9 cellular contexts compared by ENCODE assay signal in genomic region chr19:36140289-36141038, GRCh38. TPM values are rescaled to one million over a fixed set of nuclear protein-coding genes. Genes with fewer than 3 reads are reported as not detected.
DNase-seq lines count a peak whose midpoint lies in the region; ATAC-seq, FAIRE-seq and TF ChIP-seq lines count a peak whose summit lies in the region.
"Had no signal": no experiment of that assay in that cellular context is flagged by ENCODE, and none has a peak within 500 bp of the region (broad histone marks: within the 10 kb centered on the region; RNA-seq: fewer than 3 reads in every experiment).

No MANE protein-coding gene starts in this region.

- H3K4me1 Mint-ChIP-seq in Calu3 (ENCODE audit: low read depth, unreplicated experiment), result peaks cover 29% of the 10 kb centered on the region

- no peaks in the 10 kb centered on the region for H3K9me3 ChIP-seq in HepG2 (ENCODE audit: low read length)

- ATAC-seq in GM21515 (IDR thresholded peaks at IDR 0.05; ENCODE audit: unreplicated experiment), result peak; percentile 10
- peak; percentile 30 for ATAC-seq in HepG2

- peak overlapping the region; percentile 99 for H3K27ac ChIP-seq in VCaP
- H3K27ac ChIP-seq in HepG2 (ENCODE audit: extremely low read length, insufficient read depth, low read length), result peak overlapping the region; percentile 93

- H3K27ac Mint-ChIP-seq in Calu3 (ENCODE audit: unreplicated experiment), result peak overlapping the region; percentile 99

- peak overlapping the region; percentile 64 for H3K4me2 ChIP-seq in HepG2 (ENCODE audit: low read depth, low read length)

- intact Hi-C loops in Calu3 (cut with micrococcal nuclease; ENCODE audit: unreplicated experiment), result no loop called here
- intact Hi-C loops in HepG2 (cut with micrococcal nuclease; ENCODE audit: unreplicated experiment), result loop anchor here (1.0 to 2.0 kb wide), 2 partner anchors 14 to 24 kb away; no protein-coding TSS in a partner anchor

- no peaks in the 10 kb centered on the region for H3K27me3 Mint-ChIP-seq in Calu3 (ENCODE audit: unreplicated experiment)

- peaks cover 3% of the 10 kb centered on the region for H3K9me3 Mint-ChIP-seq in Calu3 (ENCODE audit: low read depth, unreplicated experiment)

- H3K36me3 ChIP-seq in HepG2 (replicated peaks in 1 of 2; ENCODE audit: control insufficient read depth in 1 of 2, insufficient read depth in 2 of 2, low read length in 2 of 2), result peaks cover 8 to 18% of the 10 kb centered on the region in 2 experiments

- in situ Hi-C loops in HepG2 (cut with HindIII; ENCODE audit: extremely low pct_ligation_motif_present, low pct_unique_long_range_greater_than_20kb), result no loop called here

- H3K4me3 ChIP-seq in HepG2 (replicated peaks in 1 of 3; ENCODE audit: insufficient read depth in 1 of 3, low read depth in 2 of 3, low read length in 3 of 3), result peak overlapping the region; percentile 79 to 100 (median 98)

- 0% methylated on average over 12 of the region's 32 CpGs for WGBS in HepG2 (ENCODE audit: low lambda C conversion rate)

- TF ChIP-seq CTCF in Calu3 (IDR thresholded peaks at IDR 0.05; ENCODE audit: unreplicated experiment) (no peak), VCaP (conservative IDR thresholded peaks at IDR 0.05) (no peak), HepG2 (CRISPR knock-in tag; IDR thresholded peaks at IDR 0.05) (no peak)

- peaks cover 16% of the 10 kb centered on the region for H3K79me2 ChIP-seq in HepG2 (ENCODE audit: insufficient read depth, low read length)

- no peak overlapping the region for H2AFZ ChIP-seq in HepG2 (ENCODE audit: low read length)

- peaks cover 8% of the 10 kb centered on the region for H4K20me1 ChIP-seq in HepG2 (ENCODE audit: insufficient read depth, low read length)

- no peak for FAIRE-seq in HepG2 (lab: Jason Lieb, UNC)

- peaks cover 81% of the 10 kb centered on the region for H3K36me3 Mint-ChIP-seq in Calu3 (ENCODE audit: insufficient read depth, unreplicated experiment)

- DNase-seq in Calu3 (peak; percentile 63), NCI-H2081 (lab: John Stamatoyannopoulos, UW) (peak; percentile 74 to 83), dermis blood vessel endothelial cell (peak; percentile 73), HepG2 (ENCODE audit: low spot score) (peak; percentile 53), amniotic stem cell (lab: John Stamatoyannopoulos, UW) (no peak)
- peak; percentile 11 for DNase-seq in stimulated activated CD8-positive, alpha-beta memory T cell treated with anti-CD3 and anti-CD28 coated beads, Interleukin-15, amount 100 ng/mL, for 1 hour (ENCODE audit: low read depth)

- no peak; a peak in 1 of 4 replicates for TF ChIP-seq POLR2A in HepG2 (IDR thresholded peaks at IDR 0.05; ENCODE audit: insufficient read depth in 1 of 2, low read depth in 2 of 2, low read length in 2 of 2)

- TF ChIP-seq RAD21 in HepG2 (CRISPR knock-in tag; IDR thresholded peaks at IDR 0.05), result no peak

- H3K9ac ChIP-seq in HepG2 (ENCODE audit: insufficient read depth, low read depth, low read length), result peak overlapping the region; percentile 99

- CTCF ChIA-PET in Calu3 (lab: Charles Lee), result interaction anchor here (1.5 kb wide), 1 partner anchor 13 kb away, joined by 9 read pairs; no protein-coding TSS in a partner anchor
- CTCF ChIA-PET in HepG2 (lab: Yijun Ruan, JAX; ENCODE audit: low intra/inter-chr PET ratio, low total read pairs), result no interaction called here

- POLR2A ChIA-PET in HepG2 (lab: Yijun Ruan, JAX), result interaction anchor here (0.7 to 2.0 kb wide), 7 partner anchors 12 to 1177 kb away, joined by 3 to 51 read pairs (median 5); partner anchors contain the start of genes POLR2I, TBCB, THAP8 and WDR62

- TF ChIP-seq EP300 in HepG2 (IDR thresholded peaks at IDR 0.05; ENCODE audit: low read depth in 2 of 2, low read length in 2 of 2) (no peak), HepG2 (CRISPR knock-in tag; IDR thresholded peaks at IDR 0.05; ENCODE audit: borderline replicate concordance) (no peak)

- H3K4me1 ChIP-seq in HepG2 (ENCODE audit: insufficient read depth, low read length), result peaks cover 24% of the 10 kb centered on the region

- H3K27me3 ChIP-seq in HepG2 (ENCODE audit: control insufficient read depth in 1 of 2, insufficient read depth in 2 of 2, low read length in 2 of 2), result no peaks in the 10 kb centered on the region; a peak in 1 of 5 replicates

- BruUV-seq in Calu3 (replicated peaks; lab: Mats Ljungman, UMichigan) (TSS peak; percentile 88), HepG2 (replicated peaks; lab: Mats Ljungman, UMichigan) (TSS peak; percentile 85)

- peak overlapping the region; percentile 95 for H3K4me3 Mint-ChIP-seq in Calu3 (ENCODE audit: low read depth, unreplicated experiment)

RNA-seq across cellular contexts. Expression of gene CAPNS1, which starts 0.6 kb away (rescaled TPM):
- total RNA-seq in Calu3 (2022) (823 and 894 TPM in 2 replicates), dermis blood vessel endothelial cell (314 and 443 TPM in 2 replicates), HepG2 (2016; rRNA removed; fragmentation: Illumina TruSeq; extraction: Trizol) (280 and 322 TPM in 2 replicates)
- 123 and 145 TPM in 2 replicates for total RNA-seq in HepG2 (2016; cell fraction: cytosol; rRNA removed; fragmentation: Illumina TruSeq; extraction: Trizol; ENCODE audit: low read depth)
- total RNA-seq in HepG2 (2016; cell fraction: insoluble cytoplasmic fraction; rRNA removed; fragmentation: Illumina TruSeq; extraction: Trizol), result 261 and 342 TPM in 2 replicates
- 152 and 172 TPM in 2 replicates for total RNA-seq in HepG2 (2016; cell fraction: membrane; rRNA removed; fragmentation: Illumina TruSeq; extraction: Trizol)
- 96.9 and 104 TPM in 2 replicates for total RNA-seq in HepG2 (2016; cell fraction: nucleus; rRNA removed; fragmentation: Illumina TruSeq; extraction: Trizol)
- polyA plus RNA-seq in HepG2 (2011; rRNA removed), result 526 and 533 TPM in 2 replicates
- 204 and 262 TPM in 2 replicates for polyA plus RNA-seq in HepG2 (2011; cell fraction: cytosol; rRNA removed)
- 119 and 132 TPM in 2 replicates for polyA plus RNA-seq in HepG2 (2011; cell fraction: nucleus; rRNA removed)
- polyA plus RNA-seq in HepG2 (2012), result 299 and 302 TPM in 2 replicates
- polyA plus RNA-seq in HepG2 (2016; cell fraction: cytosol; fragmentation: Illumina TruSeq; extraction: Trizol; ENCODE audit: low read depth), result 206 and 217 TPM in 2 replicates
- polyA plus RNA-seq in HepG2 (2016; cell fraction: insoluble cytoplasmic fraction; fragmentation: Illumina TruSeq; extraction: Trizol; ENCODE audit: low read depth), result 455 and 533 TPM in 2 replicates
- polyA plus RNA-seq in HepG2 (2016; cell fraction: membrane; fragmentation: Illumina TruSeq; extraction: Trizol; ENCODE audit: low read depth), result 241 and 270 TPM in 2 replicates
- polyA plus RNA-seq in HepG2 (2016; cell fraction: nucleus; fragmentation: Illumina TruSeq; extraction: Trizol; ENCODE audit: insufficient read depth, low read depth), result 326 and 330 TPM in 2 replicates
- polyA minus RNA-seq in HepG2 (2011; rRNA and poly(A)+ RNA removed; ENCODE audit: low replicate concordance), result 458 and 714 TPM in 2 replicates
- polyA minus RNA-seq in HepG2 (2011; cell fraction: cytosol; rRNA and poly(A)+ RNA removed), result 195 and 198 TPM in 2 replicates
- polyA minus RNA-seq in HepG2 (2011; cell fraction: nucleus; rRNA and poly(A)+ RNA removed), result 43.9 and 66.4 TPM in 2 replicates

RNA-seq across cellular contexts. Expression of gene COX7A1, which starts 11.8 kb away (rescaled TPM):
- total RNA-seq in Calu3 (2022), result not detected in 2 replicates
- 7.1 and 24.0 TPM in 2 replicates for total RNA-seq in dermis blood vessel endothelial cell
- not detected in 2 replicates for total RNA-seq in HepG2 (2016; rRNA removed; fragmentation: Illumina TruSeq; extraction: Trizol)
- total RNA-seq in HepG2 (2016; cell fraction: cytosol; rRNA removed; fragmentation: Illumina TruSeq; extraction: Trizol; ENCODE audit: low read depth), result not detected in 2 replicates
- total RNA-seq in HepG2 (2016; cell fraction: insoluble cytoplasmic fraction; rRNA removed; fragmentation: Illumina TruSeq; extraction: Trizol), result not detected in 2 replicates
- total RNA-seq in HepG2 (2016; cell fraction: membrane; rRNA removed; fragmentation: Illumina TruSeq; extraction: Trizol), result not detected in 2 replicates
- total RNA-seq in HepG2 (2016; cell fraction: nucleus; rRNA removed; fragmentation: Illumina TruSeq; extraction: Trizol), result not detected in 2 replicates
- polyA plus RNA-seq in HepG2 (2011; rRNA removed), result not detected in 2 replicates
- polyA plus RNA-seq in HepG2 (2011; cell fraction: cytosol; rRNA removed), result not detected in 2 replicates
- not detected in 2 replicates for polyA plus RNA-seq in HepG2 (2011; cell fraction: nucleus; rRNA removed)
- polyA plus RNA-seq in HepG2 (2012), result not detected in 2 replicates
- polyA plus RNA-seq in HepG2 (2016; cell fraction: cytosol; fragmentation: Illumina TruSeq; extraction: Trizol; ENCODE audit: low read depth), result not detected in 2 replicates
- not detected in 2 replicates for polyA plus RNA-seq in HepG2 (2016; cell fraction: insoluble cytoplasmic fraction; fragmentation: Illumina TruSeq; extraction: Trizol; ENCODE audit: low read depth)
- polyA plus RNA-seq in HepG2 (2016; cell fraction: membrane; fragmentation: Illumina TruSeq; extraction: Trizol; ENCODE audit: low read depth), result not detected in 2 replicates
- not detected in 2 replicates for polyA plus RNA-seq in HepG2 (2016; cell fraction: nucleus; fragmentation: Illumina TruSeq; extraction: Trizol; ENCODE audit: insufficient read depth, low read depth)
- polyA minus RNA-seq in HepG2 (2011; rRNA and poly(A)+ RNA removed; ENCODE audit: low replicate concordance), result not detected in 2 replicates
- polyA minus RNA-seq in HepG2 (2011; cell fraction: cytosol; rRNA and poly(A)+ RNA removed), result not detected in 2 replicates
- polyA minus RNA-seq in HepG2 (2011; cell fraction: nucleus; rRNA and poly(A)+ RNA removed), result not detected in 2 replicates
- total RNA-seq: activated CD8-positive, alpha-beta memory T cell treated with anti-CD3 and anti-CD28 coated beads for 36 hours had no signal

RNA-seq across cellular contexts. Expression of gene TBCB, which starts 25.2 kb away (rescaled TPM):
- total RNA-seq in Calu3 (2022), result 204 and 210 TPM in 2 replicates
- 201 and 226 TPM in 2 replicates for total RNA-seq in dermis blood vessel endothelial cell
- total RNA-seq in HepG2 (2016; rRNA removed; fragmentation: Illumina TruSeq; extraction: Trizol), result 271 and 302 TPM in 2 replicates
- total RNA-seq in HepG2 (2016; cell fraction: cytosol; rRNA removed; fragmentation: Illumina TruSeq; extraction: Trizol; ENCODE audit: low read depth), result 111 and 137 TPM in 2 replicates
- 287 and 330 TPM in 2 replicates for total RNA-seq in HepG2 (2016; cell fraction: insoluble cytoplasmic fraction; rRNA removed; fragmentation: Illumina TruSeq; extraction: Trizol)
- 147 and 172 TPM in 2 replicates for total RNA-seq in HepG2 (2016; cell fraction: membrane; rRNA removed; fragmentation: Illumina TruSeq; extraction: Trizol)
- total RNA-seq in HepG2 (2016; cell fraction: nucleus; rRNA removed; fragmentation: Illumina TruSeq; extraction: Trizol), result 88.1 and 109 TPM in 2 replicates
- 245 and 276 TPM in 2 replicates for polyA plus RNA-seq in HepG2 (2011; rRNA removed)
- 268 and 334 TPM in 2 replicates for polyA plus RNA-seq in HepG2 (2011; cell fraction: cytosol; rRNA removed)
- 216 and 224 TPM in 2 replicates for polyA plus RNA-seq in HepG2 (2011; cell fraction: nucleus; rRNA removed)
- 194 and 206 TPM in 2 replicates for polyA plus RNA-seq in HepG2 (2012)
- polyA plus RNA-seq in HepG2 (2016; cell fraction: cytosol; fragmentation: Illumina TruSeq; extraction: Trizol; ENCODE audit: low read depth), result 122 and 132 TPM in 2 replicates
- polyA plus RNA-seq in HepG2 (2016; cell fraction: insoluble cytoplasmic fraction; fragmentation: Illumina TruSeq; extraction: Trizol; ENCODE audit: low read depth), result 315 and 344 TPM in 2 replicates
- 131 and 152 TPM in 2 replicates for polyA plus RNA-seq in HepG2 (2016; cell fraction: membrane; fragmentation: Illumina TruSeq; extraction: Trizol; ENCODE audit: low read depth)
- 199 and 208 TPM in 2 replicates for polyA plus RNA-seq in HepG2 (2016; cell fraction: nucleus; fragmentation: Illumina TruSeq; extraction: Trizol; ENCODE audit: insufficient read depth, low read depth)
- 123 and 179 TPM in 2 replicates for polyA minus RNA-seq in HepG2 (2011; rRNA and poly(A)+ RNA removed; ENCODE audit: low replicate concordance)
- polyA minus RNA-seq in HepG2 (2011; cell fraction: cytosol; rRNA and poly(A)+ RNA removed), result 73.9 and 84.3 TPM in 2 replicates
- polyA minus RNA-seq in HepG2 (2011; cell fraction: nucleus; rRNA and poly(A)+ RNA removed), result 23.3 and 34.8 TPM in 2 replicates

RNA-seq across cellular contexts. Expression of gene POLR2I, which starts 25.8 kb away (rescaled TPM):
- total RNA-seq in Calu3 (2022), result 91.6 and 92.2 TPM in 2 replicates
- total RNA-seq in dermis blood vessel endothelial cell, result 42.9 and 71.1 TPM in 2 replicates
- 101 and 104 TPM in 2 replicates for total RNA-seq in HepG2 (2016; rRNA removed; fragmentation: Illumina TruSeq; extraction: Trizol)
- total RNA-seq in HepG2 (2016; cell fraction: cytosol; rRNA removed; fragmentation: Illumina TruSeq; extraction: Trizol; ENCODE audit: low read depth), result 200 and 257 TPM in 2 replicates
- 89.2 and 111 TPM in 2 replicates for total RNA-seq in HepG2 (2016; cell fraction: insoluble cytoplasmic fraction; rRNA removed; fragmentation: Illumina TruSeq; extraction: Trizol)
- 150 and 193 TPM in 2 replicates for total RNA-seq in HepG2 (2016; cell fraction: membrane; rRNA removed; fragmentation: Illumina TruSeq; extraction: Trizol)
- total RNA-seq in HepG2 (2016; cell fraction: nucleus; rRNA removed; fragmentation: Illumina TruSeq; extraction: Trizol), result 28.9 and 41.0 TPM in 2 replicates
- 40.5 and 41.1 TPM in 2 replicates for polyA plus RNA-seq in HepG2 (2011; rRNA removed)
- polyA plus RNA-seq in HepG2 (2011; cell fraction: cytosol; rRNA removed), result 43.3 and 68.7 TPM in 2 replicates
- polyA plus RNA-seq in HepG2 (2011; cell fraction: nucleus; rRNA removed), result 35.8 and 39.5 TPM in 2 replicates
- 54.5 and 79.4 TPM in 2 replicates for polyA plus RNA-seq in HepG2 (2012)
- 272 and 302 TPM in 2 replicates for polyA plus RNA-seq in HepG2 (2016; cell fraction: cytosol; fragmentation: Illumina TruSeq; extraction: Trizol; ENCODE audit: low read depth)
- polyA plus RNA-seq in HepG2 (2016; cell fraction: insoluble cytoplasmic fraction; fragmentation: Illumina TruSeq; extraction: Trizol; ENCODE audit: low read depth), result 78.5 and 105 TPM in 2 replicates
- polyA plus RNA-seq in HepG2 (2016; cell fraction: membrane; fragmentation: Illumina TruSeq; extraction: Trizol; ENCODE audit: low read depth), result 180 and 196 TPM in 2 replicates
- polyA plus RNA-seq in HepG2 (2016; cell fraction: nucleus; fragmentation: Illumina TruSeq; extraction: Trizol; ENCODE audit: insufficient read depth, low read depth), result 49.3 and 68.2 TPM in 2 replicates
- polyA minus RNA-seq in HepG2 (2011; rRNA and poly(A)+ RNA removed; ENCODE audit: low replicate concordance), result 92.6 and 139 TPM in 2 replicates
- 36.7 and 69.3 TPM in 2 replicates for polyA minus RNA-seq in HepG2 (2011; cell fraction: cytosol; rRNA and poly(A)+ RNA removed)
- polyA minus RNA-seq in HepG2 (2011; cell fraction: nucleus; rRNA and poly(A)+ RNA removed), result 18.0 and 26.0 TPM in 2 replicates

RNA-seq across cellular contexts. Expression of gene OVOL3, which starts 29.5 kb away (rescaled TPM):
- total RNA-seq in Calu3 (2022), result not detected in 2 replicates
- not detected in 2 replicates for total RNA-seq in dermis blood vessel endothelial cell
- total RNA-seq in HepG2 (2016; rRNA removed; fragmentation: Illumina TruSeq; extraction: Trizol), result not detected in 2 replicates
- total RNA-seq in HepG2 (2016; cell fraction: cytosol; rRNA removed; fragmentation: Illumina TruSeq; extraction: Trizol; ENCODE audit: low read depth), result not detected in 2 replicates
- total RNA-seq in HepG2 (2016; cell fraction: insoluble cytoplasmic fraction; rRNA removed; fragmentation: Illumina TruSeq; extraction: Trizol), result not detected in 2 replicates
- total RNA-seq in HepG2 (2016; cell fraction: membrane; rRNA removed; fragmentation: Illumina TruSeq; extraction: Trizol), result not detected in 2 replicates
- not detected in 2 replicates for total RNA-seq in HepG2 (2016; cell fraction: nucleus; rRNA removed; fragmentation: Illumina TruSeq; extraction: Trizol)
- polyA plus RNA-seq in HepG2 (2011; rRNA removed), result not detected in 2 replicates
- polyA plus RNA-seq in HepG2 (2011; cell fraction: cytosol; rRNA removed), result 0.09 TPM in 1 of 2 replicates, not detected in the other
- polyA plus RNA-seq in HepG2 (2011; cell fraction: nucleus; rRNA removed), result not detected in 2 replicates
- polyA plus RNA-seq in HepG2 (2012), result not detected in 2 replicates
- not detected in 2 replicates for polyA plus RNA-seq in HepG2 (2016; cell fraction: cytosol; fragmentation: Illumina TruSeq; extraction: Trizol; ENCODE audit: low read depth)
- not detected in 2 replicates for polyA plus RNA-seq in HepG2 (2016; cell fraction: insoluble cytoplasmic fraction; fragmentation: Illumina TruSeq; extraction: Trizol; ENCODE audit: low read depth)
- not detected in 2 replicates for polyA plus RNA-seq in HepG2 (2016; cell fraction: membrane; fragmentation: Illumina TruSeq; extraction: Trizol; ENCODE audit: low read depth)
- polyA plus RNA-seq in HepG2 (2016; cell fraction: nucleus; fragmentation: Illumina TruSeq; extraction: Trizol; ENCODE audit: insufficient read depth, low read depth), result not detected in 2 replicates
- polyA minus RNA-seq in HepG2 (2011; rRNA and poly(A)+ RNA removed; ENCODE audit: low replicate concordance), result not detected in 2 replicates
- polyA minus RNA-seq in HepG2 (2011; cell fraction: cytosol; rRNA and poly(A)+ RNA removed), result not detected in 2 replicates
- polyA minus RNA-seq in HepG2 (2011; cell fraction: nucleus; rRNA and poly(A)+ RNA removed), result not detected in 2 replicates
- total RNA-seq: activated CD8-positive, alpha-beta memory T cell treated with anti-CD3 and anti-CD28 coated beads for 36 hours had no signal
